ENCODE assay signal across 2 cellular contexts in genomic region chr18:49322770-49323490, GRCh38.
A peak's percentile ranks its signal among the peaks of the same experiment; 100 is the strongest.
TF ChIP-seq lines count a peak whose summit lies in the region.

No MANE protein-coding gene starts in this region.

TF ChIP-seq in HepG2, 621 proteins besides CTCF, POLR2A, EP300 and RAD21 (continued from another document):
- TF ChIP-seq CEBPG (CRISPR knock-in tag; IDR thresholded peaks at IDR 0.05) (no peak), GTF3A (CRISPR knock-in tag; conservative IDR thresholded peaks at IDR 0.05) (no peak), HMG20B (CRISPR knock-in tag; conservative IDR thresholded peaks at IDR 0.05) (no peak), FOXM1 (CRISPR knock-in tag; IDR thresholded peaks at IDR 0.05) (no peak), CENPX (CRISPR knock-in tag; IDR thresholded peaks at IDR 0.05) (no peak), FOXA3 (CRISPR knock-in tag; IDR thresholded peaks at IDR 0.05) (no peak), MEF2D (CRISPR knock-in tag; IDR thresholded peaks at IDR 0.05) (no peak), KLF11 (CRISPR knock-in tag; IDR thresholded peaks at IDR 0.05) (no peak), ZNF468 (CRISPR knock-in tag; IDR thresholded peaks at IDR 0.05) (no peak)

TF ChIP-seq in K562, 482 proteins besides CTCF, POLR2A, EP300 and RAD21 (continued from another document):
- TF ChIP-seq ZNF740 (CRISPR knock-in tag; IDR thresholded peaks at IDR 0.05) (no peak), ZNF740 (tag; IDR thresholded peaks at IDR 0.05) (0 out of 4 replicates have a peak, but pooled peaks of 1 of the 2 experiments have one; percentile 52), EP400 (IDR thresholded peaks at IDR 0.05) (no peak), SRF (CRISPR knock-in tag; IDR thresholded peaks at IDR 0.05) (0 out of 4 replicates have a peak, but pooled peaks of 1 of the 2 experiments have one; percentile 19), ZNF23 (CRISPR knock-in tag; IDR thresholded peaks at IDR 0.05) (0 out of 2 replicates have a peak, but pooled peaks have one; percentile 15)
